18 cellular contexts compared by ENCODE assay signal in genomic region chr12:47791874-47792273, GRCh38. TPM values are rescaled to one million over a fixed set of nuclear protein-coding genes. Genes with fewer than 3 reads are reported as not detected.
DNase-seq lines count a peak whose midpoint lies in the region; ATAC-seq and TF ChIP-seq lines count a peak whose summit lies in the region.
"Had no signal": no experiment of that assay in that cellular context is flagged by ENCODE, and none has a peak within 500 bp of the region (broad histone marks: within the 10 kb centered on the region; RNA-seq: fewer than 3 reads in every experiment).

No MANE protein-coding gene starts in this region.

- no peak for ATAC-seq in activated CD8-positive, alpha-beta memory T cell treated with anti-CD3 and anti-CD28 coated beads, Interleukin-2, amount 10 ng/mL, durations not matched to agents 7 days and 5 days
- ATAC-seq in right cardiac atrium (no peak), lower lobe of right lung (no peak)
- ATAC-seq: K562 had no signal

- TF ChIP-seq CTCF in lower lobe of right lung (IDR thresholded peaks at IDR 0.05) (no peak), smooth muscle cell (IDR thresholded peaks at IDR 0.05; ENCODE audit: borderline replicate concordance, insufficient read depth, poor library complexity, severe bottlenecking) (no peak)

- no peaks in the 10 kb centered on the region for H3F3A ChIP-seq in smooth muscle cell (ENCODE audit: low read depth)

- H3K9ac ChIP-seq in stomach smooth muscle (ENCODE audit: low read length in 2 of 2), result no peak overlapping the region
- no peak overlapping the region for H3K9ac ChIP-seq in smooth muscle cell (ENCODE audit: low read depth)

- H3K4me3 Mint-ChIP-seq in activated CD8-positive, alpha-beta memory T cell treated with anti-CD3 and anti-CD28 coated beads, Interleukin-2, amount 10 ng/mL, durations not matched to agents 7 days and 5 days, result no peak overlapping the region
- H3K4me3 Mint-ChIP-seq: CD8-positive, alpha-beta memory T cell had no signal

- no peaks in the 10 kb centered on the region for H4K20me1 ChIP-seq in smooth muscle cell (ENCODE audit: low read depth)

- H3K36me3 ChIP-seq in lower lobe of right lung (peaks cover 100% of the 10 kb centered on the region), stomach smooth muscle (ENCODE audit: control insufficient read depth in 2 of 2, insufficient read depth in 2 of 2, low read length in 2 of 2) (peaks cover 74 to 75% of the 10 kb centered on the region in 2 donors), smooth muscle cell (ENCODE audit: low read depth) (peaks cover 7% of the 10 kb centered on the region)

- no peaks in the 10 kb centered on the region for H3K9me3 Mint-ChIP-seq in activated CD8-positive, alpha-beta memory T cell treated with anti-CD3 and anti-CD28 coated beads, Interleukin-2, amount 10 ng/mL, durations not matched to agents 7 days and 5 days (ENCODE audit: low read depth)
- H3K9me3 Mint-ChIP-seq: CD8-positive, alpha-beta memory T cell had no signal

- no peaks in the 10 kb centered on the region for H3K79me2 ChIP-seq in smooth muscle cell (ENCODE audit: low read depth)

- no peak for DNase-seq in activated CD8-positive, alpha-beta memory T cell treated with anti-CD3 and anti-CD28 coated beads, Interleukin-2, amount 10 ng/mL, durations not matched to agents 7 days and 5 days
- no peak for DNase-seq in activated CD8-positive, alpha-beta memory T cell treated with anti-CD3 and anti-CD28 coated beads for 24 hours
- DNase-seq in right cardiac atrium (peak in 2 of 3 donors; percentile 48 to 59), cardiac septum (ENCODE audit: low spot score) (no peak), lower lobe of right lung (peak; percentile 32), smooth muscle cell (lab: John Stamatoyannopoulos, UW; ENCODE audit: unreplicated experiment) (no peak), pons (ENCODE audit: low spot score) (no peak)
- DNase-seq: CD8-positive, alpha-beta memory T cell; DMS79 treated with DMSO at 0.1 percent for 48 hours; HCEC 1CT; MV-4-11; NCI-H1417; NCI-H187 treated with DMSO at 0.1 percent for 48 hours; NCI-H2171; NCI-H446; NK-92 treated with Interleukin-12 subunit alpha and Interleukin-12 subunit beta, amount 100 ng/mL, for 24 hours had no signal

- 91% methylated on average over 16 of the region's 16 CpGs for WGBS in right cardiac atrium
- WGBS in smooth muscle cell (ENCODE audit: low lambda C conversion rate), result 96% methylated on average over 13 of the region's 16 CpGs

- no peak overlapping the region for H2AFZ ChIP-seq in smooth muscle cell (ENCODE audit: low read depth)

- H3K4me1 ChIP-seq in right cardiac atrium (ENCODE audit: control insufficient read depth, insufficient read depth, low read length) (no peaks in the 10 kb centered on the region), lower lobe of right lung (no peaks in the 10 kb centered on the region), stomach smooth muscle (ENCODE audit: control insufficient read depth, insufficient read depth, low read length) (peaks cover 4% of the 10 kb centered on the region), smooth muscle cell (ENCODE audit: low read depth) (no peaks in the 10 kb centered on the region)

- H3K27ac Mint-ChIP-seq in activated CD8-positive, alpha-beta memory T cell treated with anti-CD3 and anti-CD28 coated beads, Interleukin-2, amount 10 ng/mL, durations not matched to agents 7 days and 5 days, result peak overlapping the region; percentile 52

- no peaks in the 10 kb centered on the region for H3K4me1 Mint-ChIP-seq in activated CD8-positive, alpha-beta memory T cell treated with anti-CD3 and anti-CD28 coated beads, Interleukin-2, amount 10 ng/mL, durations not matched to agents 7 days and 5 days

- intact Hi-C loops in right cardiac atrium (cut with DNase I) (no loop called here), cardiac septum (cut with DNase I) (no loop called here), lower lobe of right lung (cut with DNase I) (no loop called here)

- H3K27me3 ChIP-seq in right cardiac atrium (ENCODE audit: control insufficient read depth, insufficient read depth) (no peaks in the 10 kb centered on the region), lower lobe of right lung (ENCODE audit: low read depth) (no peaks in the 10 kb centered on the region), stomach smooth muscle (ENCODE audit: control insufficient read depth in 1 of 2, insufficient read depth in 2 of 2, low read length in 2 of 2) (no peaks in the 10 kb centered on the region), smooth muscle cell (ENCODE audit: low read depth) (no peaks in the 10 kb centered on the region)

- H3K27me3 Mint-ChIP-seq in activated CD8-positive, alpha-beta memory T cell treated with anti-CD3 and anti-CD28 coated beads, Interleukin-2, amount 10 ng/mL, durations not matched to agents 7 days and 5 days, result no peaks in the 10 kb centered on the region
- H3K27me3 Mint-ChIP-seq: CD8-positive, alpha-beta memory T cell had no signal

- CTCF ChIA-PET in activated CD8-positive, alpha-beta memory T cell treated with anti-CD3 and anti-CD28 coated beads, Interleukin-2, amount 10 ng/mL, durations not matched to agents 7 days and 5 days (lab: Charles Lee), result interaction anchor here (0.8 to 11.5 kb wide), 2 partner anchors 47 to 49 kb away, joined by 3 to 80 read pairs; no protein-coding TSS in a partner anchor

- H3K9me3 ChIP-seq in right cardiac atrium (ENCODE audit: control insufficient read depth, low read length), result no peaks in the 10 kb centered on the region
- H3K9me3 ChIP-seq in lower lobe of right lung, result no peaks in the 10 kb centered on the region
- no peaks in the 10 kb centered on the region for H3K9me3 ChIP-seq in stomach smooth muscle (ENCODE audit: control insufficient read depth in 2 of 2, low read length in 2 of 2)
- H3K9me3 ChIP-seq in smooth muscle cell (replicated peaks; ENCODE audit: low read depth), result no peaks in the 10 kb centered on the region

- H3K36me3 Mint-ChIP-seq in activated CD8-positive, alpha-beta memory T cell treated with anti-CD3 and anti-CD28 coated beads, Interleukin-2, amount 10 ng/mL, durations not matched to agents 7 days and 5 days, result peaks cover 49% of the 10 kb centered on the region

- no peak overlapping the region for H3K4me3 ChIP-seq in right cardiac atrium (ENCODE audit: low read length)
- no peak overlapping the region for H3K4me3 ChIP-seq in lower lobe of right lung
- H3K4me3 ChIP-seq in stomach smooth muscle (ENCODE audit: low read length in 2 of 2), result no peak overlapping the region
- no peak overlapping the region for H3K4me3 ChIP-seq in smooth muscle cell
- H3K4me3 ChIP-seq: K562 had no signal

- no peak overlapping the region for H3K4me2 ChIP-seq in smooth muscle cell

- H3K27ac ChIP-seq in right cardiac atrium (ENCODE audit: low read length) (no peak overlapping the region), lower lobe of right lung (no peak overlapping the region), stomach smooth muscle (ENCODE audit: low read length) (peak overlapping the region; percentile 6), smooth muscle cell (ENCODE audit: low read depth) (no peak overlapping the region)

RNA-seq across cellular contexts. Expression of gene SLC48A1, which starts 18.8 kb away (rescaled TPM):
- total RNA-seq in activated CD8-positive, alpha-beta memory T cell treated with anti-CD3 and anti-CD28 coated beads, Interleukin-2, amount 10 ng/mL, durations not matched to agents 7 days and 5 days, result 10 to 100 TPM; 13.9 to 18.5 TPM
- 10 to 100 TPM; 26.5 to 30.1 (median 27.6) TPM for total RNA-seq in right cardiac atrium
- 22.0 TPM for polyA plus RNA-seq in right cardiac atrium
- 20.7 TPM for total RNA-seq in cardiac septum
- total RNA-seq in lower lobe of right lung, result 39.9 TPM
- total RNA-seq in smooth muscle cell, result 2.4 and 11.4 TPM in 2 replicates
- 6.2 and 8.6 TPM in 2 replicates for polyA plus RNA-seq in smooth muscle cell

RNA-seq across cellular contexts. Expression of gene HDAC7, which starts 27.8 kb away (rescaled TPM):
- total RNA-seq in activated CD8-positive, alpha-beta memory T cell treated with anti-CD3 and anti-CD28 coated beads, Interleukin-2, amount 10 ng/mL, durations not matched to agents 7 days and 5 days, result 100 to 1,000 TPM; 226 to 284 TPM
- total RNA-seq in right cardiac atrium (10 to 100 TPM; 46.5 to 60.1 (median 51.1) TPM), cardiac septum (62.7 TPM), lower lobe of right lung (104 TPM), smooth muscle cell (19.3 and 24.1 TPM in 2 replicates)
- polyA plus RNA-seq in right cardiac atrium (38.0 TPM), smooth muscle cell (32.4 and 47.0 TPM in 2 replicates)

RNA-seq across cellular contexts. Expression of gene RAPGEF3, which starts 33.2 kb away (rescaled TPM):
- 1 to 10 TPM; 1.5 to 1.9 TPM for total RNA-seq in activated CD8-positive, alpha-beta memory T cell treated with anti-CD3 and anti-CD28 coated beads, Interleukin-2, amount 10 ng/mL, durations not matched to agents 7 days and 5 days
- total RNA-seq in right cardiac atrium (10 to 100 TPM; 14.1 to 28.7 (median 23.3) TPM), cardiac septum (26.3 TPM), lower lobe of right lung (44.5 TPM), smooth muscle cell (4.0 and 5.6 TPM in 2 replicates)
- polyA plus RNA-seq in right cardiac atrium (44.9 TPM), smooth muscle cell (1.9 and 3.6 TPM in 2 replicates)

Comparison
In these comparisons a context has a peak if more than half of its experiments do, and no peak if none do; other contexts are left out.
1. DNase-seq: peak in right cardiac atrium (2 of 3) and lower lobe of right lung (single experiment); none in activated CD8-positive, alpha-beta memory T cell treated with anti-CD3 and anti-CD28 coated beads, Interleukin-2, amount 10 ng/mL, durations not matched to agents 7 days and 5 days (single experiment), activated CD8-positive, alpha-beta memory T cell treated with anti-CD3 and anti-CD28 coated beads for 24 hours (single experiment), cardiac septum (single experiment), smooth muscle cell (single experiment) and pons (single experiment).